Comparison of ENCODE assay signal across 20 cellular contexts in genomic region chr16:17382514-17382913, GRCh38.
DNase-seq lines count a peak whose midpoint lies in the region; ATAC-seq, FAIRE-seq and TF ChIP-seq lines count a peak whose summit lies in the region.
"Had no signal": no experiment of that assay in that cellular context is flagged by ENCODE, and none has a peak within 500 bp of the region (broad histone marks: within the 10 kb centered on the region; RNA-seq: fewer than 3 reads in every experiment).

No MANE protein-coding gene starts in this region.

- no peak overlapping the region for H4K5ac ChIP-seq in H1 (ENCODE audit: insufficient read length, low read depth, low read length)

- H3K9me3 ChIP-seq in HUES48 (ENCODE audit: control insufficient read depth, insufficient read depth, low read length) (no peaks in the 10 kb centered on the region), H1 (ENCODE audit: insufficient read depth in 2 of 2, low read depth in 1 of 2, low read length in 1 of 2) (no peaks in the 10 kb centered on the region), trophoblast cell (ENCODE audit: insufficient read depth, low read depth, low read length) (no peaks in the 10 kb centered on the region)
- H3K9me3 ChIP-seq: adrenal gland, Caco-2 had no signal

- peak overlapping the region in 1 of 2 experiments; percentile 35; a peak in 1 of 4 replicates for H3K4me2 ChIP-seq in H1 (ENCODE audit: insufficient read depth in 1 of 2, low read depth in 2 of 2, low read length in 2 of 2)
- H3K4me2 ChIP-seq in trophoblast cell (ENCODE audit: low read length) = no peak overlapping the region

- H3K18ac ChIP-seq in H1 (ENCODE audit: extremely low read depth, low read length) = peak overlapping the region; percentile 76; the same call in 1 of the 2 replicates
- no peak overlapping the region for H3K18ac ChIP-seq in trophoblast cell (ENCODE audit: low read length)

- no peaks in the 10 kb centered on the region; the same call in 1 of the 2 replicates for H3K23me2 ChIP-seq in H1 (ENCODE audit: low read depth, low read length)

- no peak for TF ChIP-seq POLR2A in H1 (IDR thresholded peaks at IDR 0.05; ENCODE audit: control extremely low read depth in 1 of 2, low read depth in 2 of 2, low read length in 2 of 2)

- CTCF ChIA-PET in H1 (lab: Charles Lee; ENCODE audit: partially characterized antibody) = interaction anchor here (1.0 kb wide), 1 partner anchor 33 kb away, joined by 3 read pairs; no protein-coding TSS in a partner anchor

- no peak overlapping the region for H3K14ac ChIP-seq in H1 (ENCODE audit: insufficient read length)
- H3K14ac ChIP-seq in trophoblast cell (ENCODE audit: low read length) = no peak overlapping the region

- H3K79me2 ChIP-seq in H1 (ENCODE audit: control insufficient read depth in 1 of 2, insufficient read depth in 2 of 2, low read length in 2 of 2) (peaks cover 0 to 33% of the 10 kb centered on the region in 2 experiments; a peak in 3 of 4 replicates), trophoblast cell (ENCODE audit: control insufficient read depth, insufficient read depth, low read length, poor library complexity) (no peaks in the 10 kb centered on the region)

- TF ChIP-seq CTCF in H1 (IDR thresholded peaks at IDR 0.05; ENCODE audit: control extremely low read depth in 1 of 3, insufficient read depth in 1 of 3, low read depth in 1 of 3, low read length in 3 of 3) (no peak), foreskin fibroblast (IDR thresholded peaks at IDR 0.05; ENCODE audit: low read depth, low read length) (no peak)

- no peaks in the 10 kb centered on the region for H3K36me3 ChIP-seq in HUES48 (ENCODE audit: control insufficient read depth, insufficient read depth, low read length)
- H3K36me3 ChIP-seq in H1 (ENCODE audit: control insufficient read depth in 2 of 4, insufficient read depth in 4 of 4, low read length in 3 of 4) = no peaks in the 10 kb centered on the region
- H3K36me3 ChIP-seq in trophoblast cell (ENCODE audit: control insufficient read depth in 1 of 2, insufficient read depth in 2 of 2, low read length in 2 of 2) = no peaks in the 10 kb centered on the region
- H3K36me3 ChIP-seq: adrenal gland had no signal

- H2BK5ac ChIP-seq in H1 (ENCODE audit: low read depth, low read length) = peak overlapping the region; percentile 93; the same call in 1 of the 2 replicates
- no peak overlapping the region for H2BK5ac ChIP-seq in trophoblast cell (ENCODE audit: low read depth, low read length, poor library complexity)

- TF ChIP-seq EP300 in H1 (IDR thresholded peaks at IDR 0.05; ENCODE audit: borderline replicate concordance in 1 of 2, low read depth in 2 of 2, low read length in 2 of 2) = no peak

- H3K9ac ChIP-seq in HUES48 (ENCODE audit: low read depth, low read length) = no peak overlapping the region
- no peak overlapping the region for H3K9ac ChIP-seq in H1 (replicated peaks in 1 of 4; ENCODE audit: extremely low read depth in 1 of 4, low read depth in 3 of 4, low read length in 3 of 4)
- H3K9ac ChIP-seq in trophoblast cell (ENCODE audit: low read length) = no peak overlapping the region

- peak overlapping the region; percentile 47; the same call in 1 of the 2 replicates for H2BK15ac ChIP-seq in H1 (ENCODE audit: low read length)

- H3K23ac ChIP-seq in H1 (ENCODE audit: insufficient read length) (no peak overlapping the region), trophoblast cell (ENCODE audit: low read length) (no peak overlapping the region)

- H3K4me1 Mint-ChIP-seq in T-helper 1 cell treated with Interleukin-12 subunit alpha and Interleukin-12 subunit beta and Interleukin-4 antibody, amounts not matched to agents 30 μg/mL and 1 μg/mL, for 36 hours (ENCODE audit: low read depth) = peaks cover 51% of the 10 kb centered on the region

- H3K27ac Mint-ChIP-seq in T-helper 1 cell treated with Interleukin-12 subunit alpha and Interleukin-12 subunit beta and Interleukin-4 antibody, amounts not matched to agents 30 μg/mL and 1 μg/mL, for 36 hours = no peak overlapping the region
- H3K27ac Mint-ChIP-seq: HFFc6 had no signal

- no peak overlapping the region for H3K56ac ChIP-seq in H1 (replicated peaks; ENCODE audit: insufficient read length, low read depth, low read length)

- 98% methylated on average over 6 of the region's 6 CpGs; no CpG with 5 or more reads in 1 of the 2 experiments for WGBS in H1 (ENCODE audit: extremely low coverage in 1 of 2, insufficient coverage in 1 of 2, insufficient read length in 1 of 2, insufficient replicate concordance in 2 of 2, low coverage in 1 of 2, low lambda C conversion rate in 2 of 2, missing lambda C conversion rate in 1 of 2), 2 experiments
- WGBS in trophoblast cell (ENCODE audit: extremely low coverage, insufficient coverage, insufficient read length) = no CpG with 5 or more reads among the region's 6 CpGs

- no peaks in the 10 kb centered on the region for H3K9me3 Mint-ChIP-seq in T-helper 1 cell treated with Interleukin-12 subunit alpha and Interleukin-12 subunit beta and Interleukin-4 antibody, amounts not matched to agents 30 μg/mL and 1 μg/mL, for 36 hours
- H3K9me3 Mint-ChIP-seq: activated T-cell treated with anti-CD3 and anti-CD28 coated beads, Interleukin-2, amount 50 U/mL, for 4 hours; HFFc6 had no signal

- no peak for DNase-seq in T-helper 1 cell
- DNase-seq in H1 (ENCODE audit: low read depth in 1 of 2, low spot score in 2 of 2) = no peak
- DNase-seq in trophoblast cell = peak; percentile 27 to 54
- DNase-seq in foreskin fibroblast = no peak
- DNase-seq: activated T-cell treated with anti-CD3 and anti-CD28 coated beads, Interleukin-2, amount 50 U/mL, for 4 hours; adrenal gland; Caco-2; cerebellar nuclear complex; HFFc6; Kasumi-1; mammary epithelial cell; NCI-H1436; nucleus accumbens had no signal

- H2AK5ac ChIP-seq in H1 (ENCODE audit: low read depth, low read length) (peak overlapping the region; percentile 83; the same call in 1 of the 2 replicates), trophoblast cell (ENCODE audit: low read length) (no peak overlapping the region)

- H3K4me1 ChIP-seq in HUES48 (ENCODE audit: control insufficient read depth, insufficient read depth, low read length) = peaks cover 80% of the 10 kb centered on the region
- H3K4me1 ChIP-seq in H1 (replicated peaks in 1 of 4; ENCODE audit: control insufficient read depth in 3 of 4, insufficient read depth in 4 of 4, low read length in 3 of 4) = peaks cover 9 to 41% (median 35%) of the 10 kb centered on the region in 4 experiments
- peaks cover 8 to 14% of the 10 kb centered on the region in 2 experiments for H3K4me1 ChIP-seq in trophoblast cell (ENCODE audit: control insufficient read depth in 1 of 2, insufficient read depth in 2 of 2, low read length in 2 of 2)
- H3K4me1 ChIP-seq: Caco-2 had no signal

- H3K27me3 Mint-ChIP-seq in T-helper 1 cell treated with Interleukin-12 subunit alpha and Interleukin-12 subunit beta and Interleukin-4 antibody, amounts not matched to agents 30 μg/mL and 1 μg/mL, for 36 hours (ENCODE audit: low read depth) = no peaks in the 10 kb centered on the region

- H2AFZ ChIP-seq in H1 (ENCODE audit: low read length) = no peak overlapping the region
- H2AFZ ChIP-seq in trophoblast cell (ENCODE audit: insufficient read depth, low read length, poor library complexity) = no peak overlapping the region

- H4K91ac ChIP-seq in H1 (replicated peaks; ENCODE audit: insufficient read length, low read length) (peak overlapping the region; percentile 85), trophoblast cell (ENCODE audit: low read depth, low read length) (no peak overlapping the region)

- H4K8ac ChIP-seq in H1 (ENCODE audit: extremely low read depth, insufficient read depth, low read length) = no peak overlapping the region
- H4K8ac ChIP-seq in trophoblast cell (ENCODE audit: low read depth, low read length) = no peak overlapping the region

- H3K4me3 ChIP-seq in HUES48 (ENCODE audit: low read depth, low read length) (no peak overlapping the region), H1 (ENCODE audit: extremely low read depth in 1 of 4, insufficient read depth in 2 of 4, low read depth in 3 of 4, low read length in 4 of 4) (no peak overlapping the region), trophoblast cell (ENCODE audit: low read depth, low read length) (no peak overlapping the region), foreskin fibroblast (ENCODE audit: low read depth in 1 of 2, low read length in 2 of 2) (no peak overlapping the region)
- H3K4me3 ChIP-seq: adrenal gland had no signal

- no peaks in the 10 kb centered on the region for H4K20me1 ChIP-seq in H1 (replicated peaks in 1 of 2; ENCODE audit: control insufficient read depth in 1 of 2, insufficient read depth in 2 of 2, low read length in 2 of 2)

- H3K4ac ChIP-seq in H1 (replicated peaks; ENCODE audit: insufficient read length, low read depth, low read length) = no peak overlapping the region
- no peak overlapping the region for H3K4ac ChIP-seq in trophoblast cell (ENCODE audit: low read depth, low read length)

- peak overlapping the region; percentile 21 for H3K27ac ChIP-seq in HUES48 (ENCODE audit: low read depth, low read length)
- H3K27ac ChIP-seq in H1 (ENCODE audit: low read depth, low read length) = no peak overlapping the region
- H3K27ac ChIP-seq in trophoblast cell (ENCODE audit: low read depth, low read length) = no peak overlapping the region
- H3K27ac ChIP-seq: 22Rv1 had no signal

- no peaks in the 10 kb centered on the region for H3K27me3 ChIP-seq in HUES48 (ENCODE audit: control insufficient read depth, insufficient read depth, low read length)
- no peaks in the 10 kb centered on the region for H3K27me3 ChIP-seq in H1 (replicated peaks in 1 of 4; ENCODE audit: control insufficient read depth in 3 of 4, extremely low read depth in 1 of 4, insufficient read depth in 3 of 4, low read length in 3 of 4)
- H3K27me3 ChIP-seq in trophoblast cell (ENCODE audit: insufficient read depth, low read length) = no peaks in the 10 kb centered on the region
- H3K27me3 ChIP-seq: adrenal gland had no signal

- no peak for TF ChIP-seq RAD21 in H1 (IDR thresholded peaks at IDR 0.05 in 1 of 2, conservative IDR thresholded peaks at IDR 0.05 in 1 of 2; ENCODE audit: low read depth in 2 of 2, low read length in 2 of 2)

- H3K4me3 Mint-ChIP-seq in T-helper 1 cell treated with Interleukin-12 subunit alpha and Interleukin-12 subunit beta and Interleukin-4 antibody, amounts not matched to agents 30 μg/mL and 1 μg/mL, for 36 hours = peak overlapping the region; percentile 32
- H3K4me3 Mint-ChIP-seq: activated T-cell treated with anti-CD3 and anti-CD28 coated beads, Interleukin-2, amount 50 U/mL, for 4 hours; HFFc6 had no signal

- peaks cover 20% of the 10 kb centered on the region for H3K36me3 Mint-ChIP-seq in T-helper 1 cell treated with Interleukin-12 subunit alpha and Interleukin-12 subunit beta and Interleukin-4 antibody, amounts not matched to agents 30 μg/mL and 1 μg/mL, for 36 hours (ENCODE audit: low read depth)

- no peak overlapping the region for H4K12ac ChIP-seq in trophoblast cell (ENCODE audit: low read depth, low read length)

- peaks cover 4% of the 10 kb centered on the region; the same call in 1 of the 2 replicates for H3K79me1 ChIP-seq in H1 (ENCODE audit: low read depth, low read length)
- H3K79me1 ChIP-seq in trophoblast cell (ENCODE audit: low read length) = peaks cover 2% of the 10 kb centered on the region

- POLR2A ChIA-PET in H1 (lab: Charles Lee; ENCODE audit: partially characterized antibody) = interaction anchor here (0.6 kb wide), 1 partner anchor 41 kb away, joined by 3 read pairs; no protein-coding TSS in a partner anchor

- H2BK20ac ChIP-seq in H1 (ENCODE audit: low read length) = no peak overlapping the region

- H2BK120ac ChIP-seq in H1 (replicated peaks; ENCODE audit: low read depth, low read length) (peak overlapping the region; percentile 40), trophoblast cell (ENCODE audit: insufficient read depth, low read length, poor library complexity) (no peak overlapping the region)

- H2BK12ac ChIP-seq in H1 (ENCODE audit: low read depth, low read length) = peak overlapping the region; percentile 81
- no peak overlapping the region for H2BK12ac ChIP-seq in trophoblast cell (ENCODE audit: low read length)

- no peak for ATAC-seq in HG03571 (IDR thresholded peaks at IDR 0.05; ENCODE audit: unreplicated experiment)
- no peak for ATAC-seq in HG02678 (IDR thresholded peaks at IDR 0.05; ENCODE audit: unreplicated experiment)
- ATAC-seq: activated CD4-positive, CD25-positive, alpha-beta regulatory T cell treated with anti-CD3 and anti-CD28 coated beads, Interleukin-2, amount 50 U/mL, for 24 hours; activated T-cell treated with anti-CD3 and anti-CD28 coated beads, Interleukin-2, amount 50 U/mL, for 4 hours had no signal

- no peak for FAIRE-seq in H1 (lab: Jason Lieb, UNC)
- FAIRE-seq: endothelial cell of umbilical vein had no signal

Comparison
In these comparisons a context has a peak if more than half of its experiments do, and no peak if none do; other contexts are left out.
1. DNase-seq: peak in trophoblast cell (2 of 2); none in T-helper 1 cell (0 of 5), H1 (0 of 2) and foreskin fibroblast (0 of 2).